ENCODE assay signal across 29 cellular contexts in genomic region chr11:83717551-83717950, GRCh38.
DNase-seq lines count a peak whose midpoint lies in the region; ATAC-seq and TF ChIP-seq lines count a peak whose summit lies in the region.
"Had no signal": no experiment of that assay in that cellular context is flagged by ENCODE, and none has a peak within 500 bp of the region (broad histone marks: within the 10 kb centered on the region; RNA-seq: fewer than 3 reads in every experiment).

No MANE protein-coding gene starts in this region.

- H3K27ac ChIP-seq in GM23338 (ENCODE audit: low read depth) (no peak overlapping the region), trophoblast cell (ENCODE audit: low read depth, low read length) (peak overlapping the region; percentile 23)
- H3K27ac ChIP-seq: coronary artery, esophagus muscularis mucosa, RWPE1, thyroid gland had no signal

- H2AFZ ChIP-seq in GM23338 (no peak overlapping the region), trophoblast cell (ENCODE audit: insufficient read depth, low read length, poor library complexity) (no peak overlapping the region)

- H3F3A ChIP-seq in GM23338 (replicated peaks; ENCODE audit: low read depth), result no peaks in the 10 kb centered on the region

- H3K9ac ChIP-seq in trophoblast cell (ENCODE audit: low read length), result no peak overlapping the region

- peak overlapping the region; percentile 73; the same call in 1 of the 2 replicates for H3K27ac Mint-ChIP-seq in GM23338
- H3K27ac Mint-ChIP-seq: activated B cell treated with CpG ODN at 0.5 μM for 24 hours; activated CD4-positive, alpha-beta memory T cell treated with anti-CD3 and anti-CD28 coated beads, Interleukin-2, amount 10 ng/mL, durations not matched to agents 7 days and 5 days; activated naive CD8-positive, alpha-beta T cell treated with anti-CD3 and anti-CD28 coated beads, Interleukin-2, amount 50 U/mL, for 24 hours; CD8-positive, alpha-beta memory T cell; memory B cell; naive B cell had no signal

- no peak overlapping the region for H2AK5ac ChIP-seq in trophoblast cell (ENCODE audit: low read length)

- H3K27me3 ChIP-seq in GM23338 (ENCODE audit: insufficient read depth), result no peaks in the 10 kb centered on the region
- no peaks in the 10 kb centered on the region for H3K27me3 ChIP-seq in trophoblast cell (ENCODE audit: insufficient read depth, low read length)
- H3K27me3 ChIP-seq: esophagus muscularis mucosa, thyroid gland had no signal

- no peak overlapping the region for H3K4me3 Mint-ChIP-seq in GM23338
- H3K4me3 Mint-ChIP-seq: activated B cell treated with CpG ODN at 0.5 μM for 24 hours; activated CD4-positive, alpha-beta memory T cell treated with anti-CD3 and anti-CD28 coated beads, Interleukin-2, amount 10 ng/mL, durations not matched to agents 7 days and 5 days; activated naive CD8-positive, alpha-beta T cell treated with anti-CD3 and anti-CD28 coated beads, Interleukin-2, amount 50 U/mL, for 24 hours; CD8-positive, alpha-beta memory T cell; memory B cell had no signal

- H4K8ac ChIP-seq in trophoblast cell (ENCODE audit: low read depth, low read length), result no peak overlapping the region

- ATAC-seq in GM23338 (no peak), GM21515 (IDR thresholded peaks at IDR 0.05; ENCODE audit: unreplicated experiment) (no peak)
- ATAC-seq: activated naive CD8-positive, alpha-beta T cell treated with anti-CD3 and anti-CD28 coated beads, Interleukin-2, amount 50 U/mL, for 24 hours; stimulated activated naive CD8-positive, alpha-beta T cell treated with anti-CD3 and anti-CD28 coated beads, Interleukin-15, Interleukin-2, amounts not matched to agents 100 U/mL and 50 U/mL, for 24 hours had no signal

- no peak overlapping the region for H2BK12ac ChIP-seq in trophoblast cell (ENCODE audit: low read length)

- H3K9me3 Mint-ChIP-seq in GM23338, result no peaks in the 10 kb centered on the region
- H3K9me3 Mint-ChIP-seq: activated B cell treated with CpG ODN at 0.5 μM for 24 hours; activated CD4-positive, alpha-beta memory T cell treated with anti-CD3 and anti-CD28 coated beads, Interleukin-2, amount 10 ng/mL, durations not matched to agents 7 days and 5 days; activated naive CD8-positive, alpha-beta T cell treated with anti-CD3 and anti-CD28 coated beads, Interleukin-2, amount 50 U/mL, for 24 hours; memory B cell; naive B cell had no signal

- DNase-seq in GM23338 (ENCODE audit: low spot score) (peak; percentile 26), NCI-H69 (lab: John Stamatoyannopoulos, UW) (peak; percentile 62), fibroblast of mammary gland (ENCODE audit: low read depth) (peak; percentile 19), trophoblast cell (no peak), GOT3 (lab: John Stamatoyannopoulos, UW) (no peak)
- DNase-seq in activated CD8-positive, alpha-beta memory T cell treated with anti-CD3 and anti-CD28 coated beads, Interleukin-2, amount 50 U/mL, for 48 hours, result no peak
- DNase-seq: activated B cell treated with CpG ODN at 0.5 μM for 24 hours; activated CD4-positive, alpha-beta memory T cell treated with anti-CD3 and anti-CD28 coated beads, Interleukin-2, amount 10 ng/mL, durations not matched to agents 7 days and 5 days; activated gamma-delta T cell; activated naive CD8-positive, alpha-beta T cell treated with anti-CD3 and anti-CD28 coated beads, Interleukin-2, amount 50 U/mL, for 24 hours; activated T-cell treated with anti-CD3 and anti-CD28 coated beads for 4 hours; CD8-positive, alpha-beta memory T cell; DMS53; KG1; naive B cell; NCI-H1092; NCI-H2029; NCI-H446 treated with DMSO at 0.1 percent for 48 hours; occipital lobe; retina; stimulated activated CD4-positive, alpha-beta T cell treated with anti-CD3 and anti-CD28 coated beads, Interleukin-4, amount 100 ng/mL, for 4 hours; stimulated activated naive CD8-positive, alpha-beta T cell treated with anti-CD3 and anti-CD28 coated beads, Interleukin-15, Interleukin-2, amounts not matched to agents 100 U/mL and 50 U/mL, for 24 hours; T-helper 9 cell; thyroid gland had no signal

- H3K4me3 ChIP-seq in GM23338 (no peak overlapping the region), fibroblast of mammary gland (ENCODE audit: control insufficient read depth, low read depth, low read length) (no peak overlapping the region), trophoblast cell (ENCODE audit: low read depth, low read length) (no peak overlapping the region)
- H3K4me3 ChIP-seq: coronary artery, esophagus muscularis mucosa, thyroid gland had no signal

- no peaks in the 10 kb centered on the region for H4K20me1 ChIP-seq in GM23338 (replicated peaks; ENCODE audit: insufficient read depth)

- H3K4me1 Mint-ChIP-seq in GM23338, result peaks cover 36% of the 10 kb centered on the region
- H3K4me1 Mint-ChIP-seq: activated B cell treated with CpG ODN at 0.5 μM for 24 hours; activated CD4-positive, alpha-beta memory T cell treated with anti-CD3 and anti-CD28 coated beads, Interleukin-2, amount 10 ng/mL, durations not matched to agents 7 days and 5 days; activated naive CD8-positive, alpha-beta T cell treated with anti-CD3 and anti-CD28 coated beads, Interleukin-2, amount 50 U/mL, for 24 hours; CD8-positive, alpha-beta memory T cell; memory B cell; naive B cell had no signal

- H3K9me3 ChIP-seq in trophoblast cell (ENCODE audit: insufficient read depth, low read depth, low read length), result no peaks in the 10 kb centered on the region
- H3K9me3 ChIP-seq: esophagus muscularis mucosa, thyroid gland had no signal

- no peaks in the 10 kb centered on the region for H3K79me1 ChIP-seq in trophoblast cell (ENCODE audit: low read length)

- no peak overlapping the region for H3K14ac ChIP-seq in trophoblast cell (ENCODE audit: low read length)

- TF ChIP-seq CTCF in GM23338 (conservative IDR thresholded peaks at IDR 0.05; ENCODE audit: low read depth in 2 of 2) (no peak), fibroblast of mammary gland (conservative IDR thresholded peaks at IDR 0.05; ENCODE audit: control insufficient read depth, insufficient read depth, low read depth, low read length) (no peak)

- H3K4me2 ChIP-seq in GM23338 (no peak overlapping the region), trophoblast cell (ENCODE audit: low read length) (no peak overlapping the region)

- 0 out of 3 replicates have a peak, but pooled peaks cover 3% of the 10 kb centered on the region for H3K36me3 Mint-ChIP-seq in GM23338 (ENCODE audit: low read depth)
- H3K36me3 Mint-ChIP-seq: CD8-positive, alpha-beta memory T cell; memory B cell; naive B cell had no signal

- no peak overlapping the region for H4K91ac ChIP-seq in trophoblast cell (ENCODE audit: low read depth, low read length)

- H3K4ac ChIP-seq in trophoblast cell (ENCODE audit: low read depth, low read length), result no peak overlapping the region

- H3K4me1 ChIP-seq in GM23338 (ENCODE audit: insufficient read depth), result peaks cover 27% of the 10 kb centered on the region
- H3K4me1 ChIP-seq in trophoblast cell (ENCODE audit: control insufficient read depth in 1 of 2, insufficient read depth in 2 of 2, low read length in 2 of 2), result peaks cover 5% of the 10 kb centered on the region in 2 experiments
- H3K4me1 ChIP-seq: esophagus muscularis mucosa had no signal

- no peak overlapping the region for H2BK120ac ChIP-seq in trophoblast cell (ENCODE audit: insufficient read depth, low read length, poor library complexity)

- H3K36me3 ChIP-seq in GM23338 (ENCODE audit: insufficient read depth) (no peaks in the 10 kb centered on the region), trophoblast cell (ENCODE audit: control insufficient read depth in 1 of 2, insufficient read depth in 2 of 2, low read length in 2 of 2) (no peaks in the 10 kb centered on the region)
- H3K36me3 ChIP-seq: esophagus muscularis mucosa, thyroid gland had no signal

- WGBS in trophoblast cell (ENCODE audit: extremely low coverage, insufficient coverage, insufficient read length), result no CpG with 5 or more reads among the region's 3 CpGs

- no peak overlapping the region for H2BK5ac ChIP-seq in trophoblast cell (ENCODE audit: low read depth, low read length, poor library complexity)

- H4K12ac ChIP-seq in trophoblast cell (ENCODE audit: low read depth, low read length), result no peak overlapping the region

- peaks cover 3% of the 10 kb centered on the region for H3K27me3 Mint-ChIP-seq in GM23338 (ENCODE audit: insufficient read depth, low read depth, poor library complexity)
- H3K27me3 Mint-ChIP-seq: activated CD4-positive, alpha-beta memory T cell treated with anti-CD3 and anti-CD28 coated beads, Interleukin-2, amount 10 ng/mL, durations not matched to agents 7 days and 5 days; activated naive CD8-positive, alpha-beta T cell treated with anti-CD3 and anti-CD28 coated beads, Interleukin-2, amount 50 U/mL, for 24 hours had no signal

- H3K79me2 ChIP-seq in GM23338 (replicated peaks; ENCODE audit: insufficient read depth) (peaks cover 3% of the 10 kb centered on the region), trophoblast cell (ENCODE audit: control insufficient read depth, insufficient read depth, low read length, poor library complexity) (no peaks in the 10 kb centered on the region)

- H3K18ac ChIP-seq in trophoblast cell (ENCODE audit: low read length), result no peak overlapping the region

- H3K23ac ChIP-seq in trophoblast cell (ENCODE audit: low read length), result no peak overlapping the region

- H3K9me2 ChIP-seq in GM23338 (ENCODE audit: insufficient read depth), result no peaks in the 10 kb centered on the region; the same call in 1 of the 2 replicates

TF ChIP-seq in GM23338, 12 proteins besides CTCF, POLR2A, EP300 and RAD21 (continues in another document):
- TF ChIP-seq STAT1 (IDR thresholded peaks at IDR 0.05; ENCODE audit: unreplicated experiment), result no peak
- TF ChIP-seq NANOG (IDR thresholded peaks at IDR 0.05; ENCODE audit: borderline replicate concordance), result no peak
- no peak for TF ChIP-seq ZNF331 (CRISPR knock-in tag; IDR thresholded peaks at IDR 0.05; ENCODE audit: low read depth)

Comparison
In these comparisons a context has a peak if more than half of its experiments do, and no peak if none do; other contexts are left out.
1. DNase-seq: peak in GM23338 (single experiment), NCI-H69 (single experiment) and fibroblast of mammary gland (single experiment); none in trophoblast cell (0 of 2), GOT3 (single experiment) and activated CD8-positive, alpha-beta memory T cell treated with anti-CD3 and anti-CD28 coated beads, Interleukin-2, amount 50 U/mL, for 48 hours (single experiment).